Comparison of ENCODE assay signal across 24 cellular contexts in genomic region chr14:74584966-74585365, GRCh38. TPM values are rescaled to one million over a fixed set of nuclear protein-coding genes. Genes with fewer than 3 reads are reported as not detected.
DNase-seq lines count a peak whose midpoint lies in the region; ATAC-seq and TF ChIP-seq lines count a peak whose summit lies in the region.
"Had no signal": no experiment of that assay in that cellular context is flagged by ENCODE, and none has a peak within 500 bp of the region (broad histone marks: within the 10 kb centered on the region; RNA-seq: fewer than 3 reads in every experiment).

No MANE protein-coding gene starts in this region.

- peaks cover 4 to 12% of the 10 kb centered on the region in 2 donors for H3K4me1 ChIP-seq in breast epithelium
- H3K4me1 ChIP-seq in mammary epithelial cell (ENCODE audit: insufficient read depth, low read length): peaks cover 60% of the 10 kb centered on the region
- H3K4me1 ChIP-seq in upper lobe of right lung: peaks cover 22% of the 10 kb centered on the region

- TF ChIP-seq POLR2A in breast epithelium (IDR thresholded peaks at IDR 0.05): no peak

- H3K4me2 ChIP-seq in mammary epithelial cell (ENCODE audit: insufficient read depth, low read depth, low read length): no peak overlapping the region

- peaks cover 78% of the 10 kb centered on the region for H3K79me2 ChIP-seq in mammary epithelial cell (ENCODE audit: insufficient read depth, low read length)

- H3K9me3 ChIP-seq in breast epithelium (no peaks in the 10 kb centered on the region), mammary epithelial cell (replicated peaks; ENCODE audit: insufficient read depth, low read length) (no peaks in the 10 kb centered on the region), upper lobe of right lung (no peaks in the 10 kb centered on the region)
- H3K9me3 ChIP-seq: body of pancreas, mucosa of descending colon, psoas muscle, tibial nerve had no signal

- WGBS in mammary epithelial cell (ENCODE audit: low coverage, missing lambda C conversion rate): 76% methylated on average over 3 of the region's 5 CpGs

- DNase-seq in breast epithelium (ENCODE audit: low spot score in 2 of 2) (no peak), MCF 10A (ENCODE audit: unreplicated experiment) (no peak), mammary epithelial cell (no peak), neural crest cell (ENCODE audit: low read depth, low spot score) (no peak), upper lobe of right lung (no peak), T-cell (no peak)
- DNase-seq in activated CD4-positive, alpha-beta T cell treated with anti-CD3 and anti-CD28 coated beads for 4 hours: no peak
- DNase-seq: activated CD4-positive, alpha-beta T cell treated with anti-CD3 and anti-CD28 coated beads for 1 hour; activated naive CD4-positive, alpha-beta T cell treated with anti-CD3 and anti-CD28 coated beads, Interleukin-2, amount 50 U/mL, for 16 hours; activated T-cell treated with anti-CD3 and anti-CD28 coated beads, Interleukin-2, amount 50 U/mL, for 48 hours; body of pancreas; DMS79 treated with DMSO at 0.1 percent for 48 hours; Kasumi-1; NCI-H1048; NCI-H187 treated with DMSO at 0.1 percent for 48 hours; NCI-H226; NCI-H748 treated with DMSO at 0.1 percent for 48 hours; stimulated activated CD4-positive, alpha-beta T cell treated with anti-CD3 and anti-CD28 coated beads, Interleukin-4, amount 100 ng/mL, for 1 hour; stimulated activated naive CD4-positive, alpha-beta T cell had no signal

- no peak overlapping the region for H3K9ac ChIP-seq in mammary epithelial cell (ENCODE audit: insufficient read depth, low read length)

- ATAC-seq in upper lobe of right lung (no peak), GM19452 (IDR thresholded peaks at IDR 0.05; ENCODE audit: unreplicated experiment) (no peak), T-cell (replicated peaks in 1 of 4) (no peak)
- ATAC-seq: body of pancreas, mucosa of descending colon, psoas muscle, Right ventricle myocardium inferior had no signal

- H3K4me3 ChIP-seq in breast epithelium (no peak overlapping the region), mammary epithelial cell (replicated peaks in 1 of 3; ENCODE audit: insufficient read depth in 1 of 3, low read depth in 2 of 3, low read length in 3 of 3) (no peak overlapping the region), upper lobe of right lung (no peak overlapping the region)
- H3K4me3 ChIP-seq: body of pancreas, mucosa of descending colon, psoas muscle, tibial nerve had no signal

- no TSS peak for BruUV-seq in MCF 10A (replicated peaks; lab: Mats Ljungman, UMichigan)
- no TSS peak for BruUV-seq in mammary epithelial cell (replicated peaks; lab: Mats Ljungman, UMichigan)

- H3K4me3 Mint-ChIP-seq in MCF 10A (ENCODE audit: unreplicated experiment) (no peak overlapping the region), neural crest cell (no peak overlapping the region), T-cell (no peak overlapping the region)

- no peak overlapping the region for H2AFZ ChIP-seq in mammary epithelial cell (ENCODE audit: low read depth, low read length)

- no peaks in the 10 kb centered on the region for H3K9me3 Mint-ChIP-seq in MCF 10A (ENCODE audit: unreplicated experiment)
- H3K9me3 Mint-ChIP-seq in neural crest cell: no peaks in the 10 kb centered on the region
- H3K9me3 Mint-ChIP-seq in T-cell: no peaks in the 10 kb centered on the region

- CTCF ChIA-PET in MCF 10A (lab: Yijun Ruan, JAX) (interaction anchor here (0.5 to 1.8 kb wide), 7 partner anchors 9 to 32 kb away, joined by 3 to 6 read pairs (median 3); partner anchors contain the start of gene LTBP2), mammary epithelial cell (lab: Charles Lee; ENCODE audit: low non-redundant PET) (no interaction called here), T-cell (lab: Charles Lee) (no interaction called here)

- POLR2A ChIA-PET in MCF 10A (lab: Yijun Ruan, JAX) (interaction anchor here (5.6 kb wide), 1 partner anchor 12 kb away, joined by 56 read pairs; no protein-coding TSS in a partner anchor), T-cell (lab: Charles Lee) (no interaction called here)

- in situ Hi-C loops in mammary epithelial cell (cut with MboI; ENCODE audit: low sequenced_read_pairs in 2 of 2): no loop called here

- no peaks in the 10 kb centered on the region for H4K20me1 ChIP-seq in mammary epithelial cell (ENCODE audit: insufficient read depth, low read length)

- no peak overlapping the region for H3K27ac Mint-ChIP-seq in MCF 10A (ENCODE audit: low read depth, unreplicated experiment)
- H3K27ac Mint-ChIP-seq in neural crest cell (ENCODE audit: unreplicated experiment): peak overlapping the region; percentile 83
- H3K27ac Mint-ChIP-seq in T-cell: no peak overlapping the region

- H3K4me1 Mint-ChIP-seq in MCF 10A (ENCODE audit: insufficient read depth, unreplicated experiment) (peaks cover 38% of the 10 kb centered on the region), neural crest cell (peaks cover 3% of the 10 kb centered on the region), T-cell (peaks cover 3 to 4% (median 3%) of the 10 kb centered on the region in 3 donors)

- dilution Hi-C loops in mammary epithelial cell (cut with HindIII; ENCODE audit: low sequenced_read_pairs): no loop called here

- H3K36me3 Mint-ChIP-seq in MCF 10A (ENCODE audit: insufficient read depth, unreplicated experiment) (no peaks in the 10 kb centered on the region), neural crest cell (ENCODE audit: low read depth) (no peaks in the 10 kb centered on the region), T-cell (no peaks in the 10 kb centered on the region)

- H3K27ac ChIP-seq in breast epithelium: peak overlapping the region; percentile 31 to 80
- H3K27ac ChIP-seq in mammary epithelial cell (ENCODE audit: insufficient read depth, low read depth, low read length): peak overlapping the region; percentile 31
- H3K27ac ChIP-seq in upper lobe of right lung: peak overlapping the region; percentile 3
- H3K27ac ChIP-seq: body of pancreas, psoas muscle had no signal

- intact Hi-C loops in breast epithelium (cut with DNase I; ENCODE audit: low total_unique reads) (no loop called here), MCF 10A (cut with micrococcal nuclease) (no loop called here), mammary epithelial cell (cut with micrococcal nuclease) (loop anchor here (1.0 kb wide), 1 partner anchor 36 kb away; no protein-coding TSS in a partner anchor), upper lobe of right lung (cut with DNase I) (no loop called here)

- H3K36me3 ChIP-seq in breast epithelium (no peaks in the 10 kb centered on the region), mammary epithelial cell (ENCODE audit: insufficient read depth, low read length) (peaks cover 3% of the 10 kb centered on the region), upper lobe of right lung (no peaks in the 10 kb centered on the region)

- H3K27me3 Mint-ChIP-seq in MCF 10A (ENCODE audit: insufficient read depth, unreplicated experiment) (no peaks in the 10 kb centered on the region), neural crest cell (ENCODE audit: low read depth) (no peaks in the 10 kb centered on the region), T-cell (peaks cover 0 to 4% of the 10 kb centered on the region in 2 donors)

- TF ChIP-seq CTCF in breast epithelium (IDR thresholded peaks at IDR 0.05) (no peak), MCF 10A (IDR thresholded peaks at IDR 0.05; ENCODE audit: unreplicated experiment) (no peak), mammary epithelial cell (conservative IDR thresholded peaks at IDR 0.05 in 1 of 2, IDR thresholded peaks at IDR 0.05 in 1 of 2; ENCODE audit: extremely low read depth in 1 of 2, insufficient read depth in 1 of 2, low read depth in 1 of 2, low read length in 2 of 2) (no peak), neural crest cell (conservative IDR thresholded peaks at IDR 0.05) (no peak), upper lobe of right lung (IDR thresholded peaks at IDR 0.05) (no peak)

- H3K27me3 ChIP-seq in breast epithelium: no peaks in the 10 kb centered on the region
- H3K27me3 ChIP-seq in mammary epithelial cell (ENCODE audit: insufficient read depth, low read length): no peaks in the 10 kb centered on the region
- H3K27me3 ChIP-seq in upper lobe of right lung: no peaks in the 10 kb centered on the region
- H3K27me3 ChIP-seq: body of pancreas, tibial nerve had no signal

RNA-seq across cellular contexts. Expression of gene LTBP2, which starts 27.1 kb away (rescaled TPM):
- 10 to 100 TPM; 34.7 to 91.1 (median 79.0) TPM for total RNA-seq in breast epithelium
- total RNA-seq in MCF 10A (2022): 9.1 and 16.8 TPM in 2 replicates
- 100 to 1,000 TPM; 104 to 322 TPM for total RNA-seq in mammary epithelial cell
- polyA plus RNA-seq in mammary epithelial cell: 56.3 TPM
- polyA minus RNA-seq in mammary epithelial cell: 131 TPM
- total RNA-seq in neural crest cell: 0.93 and 1.3 TPM in 2 replicates
- 117 TPM for total RNA-seq in upper lobe of right lung
- 1 to 10 TPM in 3 of 5 donors, under 1 TPM in 2; 0.39 to 1.7 (median 1.1) TPM for total RNA-seq in T-cell

Comparison
In these comparisons a context has a peak if more than half of its experiments do, and no peak if none do; other contexts are left out.
1. H3K27ac ChIP-seq: peak in every context shown above with its lines; median percentile 56 in breast epithelium; 31 in mammary epithelial cell; 3 in upper lobe of right lung.